1 cellular context compared by ENCODE assay signal in the genomic region with DNA sequence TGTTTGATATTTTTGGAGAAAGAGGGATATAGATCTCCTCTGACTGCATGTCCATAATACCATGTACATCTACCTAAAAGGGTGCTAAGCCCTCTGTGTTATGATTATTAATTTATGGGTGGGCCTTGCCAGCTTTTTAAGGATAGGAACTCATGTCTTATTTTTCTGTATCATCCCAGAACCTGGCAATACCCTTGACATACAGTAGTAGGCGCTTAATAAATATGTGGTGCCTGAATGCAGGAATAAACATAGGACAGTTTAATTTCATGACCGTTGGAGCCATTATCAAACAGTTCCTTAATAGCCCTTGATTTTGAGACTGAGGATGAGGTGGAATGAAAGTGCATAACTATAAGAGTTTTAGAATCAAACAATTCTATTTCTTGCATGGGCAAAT.
A peak's percentile ranks its signal among the peaks of the same experiment; 100 is the strongest.
TF ChIP-seq lines count a peak whose summit lies in the region.

No MANE protein-coding gene starts in this region.

TF ChIP-seq in K562, 482 proteins besides CTCF, POLR2A, EP300 and RAD21:
- no peak for TF ChIP-seq MYBL2 (IDR thresholded peaks at IDR 0.05; ENCODE audit: low read depth)
- no peak for TF ChIP-seq MYBL2 (CRISPR knock-in tag; IDR thresholded peaks at IDR 0.05; ENCODE audit: borderline replicate concordance)
- TF ChIP-seq, protein P1, sequence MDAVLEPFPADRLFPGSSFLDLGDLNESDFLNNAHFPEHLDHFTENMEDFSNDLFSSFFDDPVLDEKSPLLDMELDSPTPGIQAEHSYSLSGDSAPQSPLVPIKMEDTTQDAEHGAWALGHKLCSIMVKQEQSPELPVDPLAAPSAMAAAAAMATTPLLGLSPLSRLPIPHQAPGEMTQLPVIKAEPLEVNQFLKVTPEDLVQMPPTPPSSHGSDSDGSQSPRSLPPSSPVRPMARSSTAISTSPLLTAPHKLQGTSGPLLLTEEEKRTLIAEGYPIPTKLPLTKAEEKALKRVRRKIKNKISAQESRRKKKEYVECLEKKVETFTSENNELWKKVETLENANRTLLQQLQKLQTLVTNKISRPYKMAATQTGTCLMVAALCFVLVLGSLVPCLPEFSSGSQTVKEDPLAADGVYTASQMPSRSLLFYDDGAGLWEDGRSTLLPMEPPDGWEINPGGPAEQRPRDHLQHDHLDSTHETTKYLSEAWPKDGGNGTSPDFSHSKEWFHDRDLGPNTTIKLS (IDR thresholded peaks at IDR 0.05; ENCODE audit: borderline replicate concordance, low read depth): peak; percentile 49; the same call in 1 of the 2 replicates
- TF ChIP-seq XRCC3 (IDR thresholded peaks at IDR 0.05): no peak
